Comparison of ENCODE assay signal across 22 cellular contexts in genomic region chr6:14723535-14724086, GRCh38.
A peak's percentile ranks its signal among the peaks of the same experiment; 100 is the strongest.
DNase-seq lines count a peak whose midpoint lies in the region; ATAC-seq lines count a peak whose summit lies in the region.
"Had no signal": no experiment of that assay in that cellular context is flagged by ENCODE, and none has a peak within 500 bp of the region (broad histone marks: within the 10 kb centered on the region; RNA-seq: fewer than 3 reads in every experiment).

No MANE protein-coding gene starts in this region.

- ATAC-seq in CD4-positive, CD25-positive, alpha-beta regulatory T cell (ENCODE audit: low read depth in 2 of 2): no peak
- ATAC-seq in activated T-helper 17 cell treated with anti-CD3 and anti-CD28 coated beads, Interleukin-2, amount 50 U/mL, for 72 hours (replicated peaks): no peak
- no peak for ATAC-seq in natural killer cell treated with Interleukin-12 subunit alpha and Interleukin-12 subunit beta and Interleukin-15 and Interleukin-18, amount 100 ng/mL, for 72 hours

- no peaks in the 10 kb centered on the region for H3K36me3 ChIP-seq in CD4-positive, CD25-positive, alpha-beta regulatory T cell (ENCODE audit: control insufficient read depth, insufficient read depth, low read length)
- H3K36me3 ChIP-seq: esophagus muscularis mucosa, left ventricle myocardium inferior, Peyer's patch, right lobe of liver had no signal

- peaks cover 0 to 40% (median 8%) of the 10 kb centered on the region in 4 donors for H3K4me1 Mint-ChIP-seq in CD4-positive, CD25-positive, alpha-beta regulatory T cell
- peaks cover 29% of the 10 kb centered on the region for H3K4me1 Mint-ChIP-seq in activated T-helper 17 cell treated with anti-CD3 and anti-CD28 coated beads, Interleukin-2, amount 50 U/mL, for 72 hours
- H3K4me1 Mint-ChIP-seq in natural killer cell treated with Interleukin-12 subunit alpha and Interleukin-12 subunit beta and Interleukin-15 and Interleukin-18, amount 100 ng/mL, for 72 hours (ENCODE audit: low read depth in 2 of 2): peaks cover 21 to 40% of the 10 kb centered on the region in 2 donors

- H3K4me3 ChIP-seq in CD4-positive, CD25-positive, alpha-beta regulatory T cell (ENCODE audit: low read depth, low read length): no peak overlapping the region
- H3K4me3 ChIP-seq: esophagus muscularis mucosa, GM23248, left ventricle myocardium inferior, Peyer's patch, right lobe of liver had no signal

- peak; percentile 0 for DNase-seq in activated CD4-positive, alpha-beta T cell treated with anti-CD3 and anti-CD28 coated beads for 48 hours
- no peak for DNase-seq in activated CD4-positive, alpha-beta T cell treated with anti-CD3 and anti-CD28 coated beads, Interleukin-2, amount 50 U/mL, for 4 hours
- DNase-seq in CD4-positive, CD25-positive, alpha-beta regulatory T cell: no peak
- no peak for DNase-seq in natural killer cell treated with Interleukin-12 subunit alpha and Interleukin-12 subunit beta and Interleukin-15 and Interleukin-18, amount 100 ng/mL, for 72 hours (ENCODE audit: low spot score)
- no peak for DNase-seq in HT-29 (ENCODE audit: low spot score)
- DNase-seq in activated CD8-positive, alpha-beta memory T cell treated with anti-CD3 and anti-CD28 coated beads for 24 hours: no peak
- no peak for DNase-seq in retina
- DNase-seq: activated gamma-delta T cell treated with Interleukin-2 at 50 U/mL for 16 hours; central memory CD4-positive, alpha-beta T cell; foreskin fibroblast; GM23248; IMR-90; left ventricle myocardium inferior; NCI-H446 treated with DMSO at 0.1 percent for 48 hours; NCI-H774; Peyer's patch; right lobe of liver; SHP77; stimulated activated CD4-positive, alpha-beta T cell treated with anti-CD3 and anti-CD28 coated beads, Interleukin-2, amount 100 ng/mL, for 48 hours had no signal

- H3K36me3 Mint-ChIP-seq in CD4-positive, CD25-positive, alpha-beta regulatory T cell: no peaks in the 10 kb centered on the region
- peaks cover 4% of the 10 kb centered on the region for H3K36me3 Mint-ChIP-seq in activated T-helper 17 cell treated with anti-CD3 and anti-CD28 coated beads, Interleukin-2, amount 50 U/mL, for 72 hours (ENCODE audit: low read depth)
- H3K36me3 Mint-ChIP-seq in natural killer cell treated with Interleukin-12 subunit alpha and Interleukin-12 subunit beta and Interleukin-15 and Interleukin-18, amount 100 ng/mL, for 72 hours: no peaks in the 10 kb centered on the region
- H3K36me3 Mint-ChIP-seq: type B pancreatic cell had no signal

- peak overlapping the region; percentile 6 to 28 (median 24) for H3K27ac Mint-ChIP-seq in CD4-positive, CD25-positive, alpha-beta regulatory T cell
- peak overlapping the region; percentile 78 for H3K27ac Mint-ChIP-seq in activated T-helper 17 cell treated with anti-CD3 and anti-CD28 coated beads, Interleukin-2, amount 50 U/mL, for 72 hours
- peak overlapping the region; percentile 19 to 69 for H3K27ac Mint-ChIP-seq in natural killer cell treated with Interleukin-12 subunit alpha and Interleukin-12 subunit beta and Interleukin-15 and Interleukin-18, amount 100 ng/mL, for 72 hours
- H3K27ac Mint-ChIP-seq: type B pancreatic cell had no signal

- no peaks in the 10 kb centered on the region for H3K4me1 ChIP-seq in CD4-positive, CD25-positive, alpha-beta regulatory T cell (ENCODE audit: control insufficient read depth, insufficient read depth, low read length, poor library complexity, severe bottlenecking)

- no peak overlapping the region for H3K4me3 Mint-ChIP-seq in CD4-positive, CD25-positive, alpha-beta regulatory T cell
- peak overlapping the region; percentile 46 for H3K4me3 Mint-ChIP-seq in activated T-helper 17 cell treated with anti-CD3 and anti-CD28 coated beads, Interleukin-2, amount 50 U/mL, for 72 hours
- no peak overlapping the region for H3K4me3 Mint-ChIP-seq in natural killer cell treated with Interleukin-12 subunit alpha and Interleukin-12 subunit beta and Interleukin-15 and Interleukin-18, amount 100 ng/mL, for 72 hours
- H3K4me3 Mint-ChIP-seq: type B pancreatic cell had no signal

- no peak overlapping the region for H3K27ac ChIP-seq in CD4-positive, CD25-positive, alpha-beta regulatory T cell (ENCODE audit: insufficient read depth, low read length, poor library complexity, severe bottlenecking)
- H3K27ac ChIP-seq: esophagus muscularis mucosa, GM23248, left ventricle myocardium inferior, right lobe of liver had no signal

- no peaks in the 10 kb centered on the region for H3K27me3 Mint-ChIP-seq in CD4-positive, CD25-positive, alpha-beta regulatory T cell
- no peaks in the 10 kb centered on the region for H3K27me3 Mint-ChIP-seq in activated T-helper 17 cell treated with anti-CD3 and anti-CD28 coated beads, Interleukin-2, amount 50 U/mL, for 72 hours
- H3K27me3 Mint-ChIP-seq in natural killer cell treated with Interleukin-12 subunit alpha and Interleukin-12 subunit beta and Interleukin-15 and Interleukin-18, amount 100 ng/mL, for 72 hours: no peaks in the 10 kb centered on the region
- H3K27me3 Mint-ChIP-seq: type B pancreatic cell had no signal

- no peaks in the 10 kb centered on the region for H3K27me3 ChIP-seq in CD4-positive, CD25-positive, alpha-beta regulatory T cell (ENCODE audit: control insufficient read depth, insufficient read depth, low read length)
- H3K27me3 ChIP-seq: esophagus muscularis mucosa, Peyer's patch, right lobe of liver had no signal

- H3K9me3 Mint-ChIP-seq in CD4-positive, CD25-positive, alpha-beta regulatory T cell: peaks cover 0 to 2% (median 0%) of the 10 kb centered on the region in 7 donors
- H3K9me3 Mint-ChIP-seq in activated T-helper 17 cell treated with anti-CD3 and anti-CD28 coated beads, Interleukin-2, amount 50 U/mL, for 72 hours: no peaks in the 10 kb centered on the region
- H3K9me3 Mint-ChIP-seq in natural killer cell treated with Interleukin-12 subunit alpha and Interleukin-12 subunit beta and Interleukin-15 and Interleukin-18, amount 100 ng/mL, for 72 hours: peaks cover 4% of the 10 kb centered on the region
- H3K9me3 Mint-ChIP-seq: type B pancreatic cell had no signal

- H3K9me3 ChIP-seq in CD4-positive, CD25-positive, alpha-beta regulatory T cell (ENCODE audit: control insufficient read depth in 2 of 2, low read length in 2 of 2): no peaks in the 10 kb centered on the region
- H3K9me3 ChIP-seq: esophagus muscularis mucosa, left ventricle myocardium inferior, Peyer's patch, right lobe of liver had no signal

Comparison
In these comparisons a context has a peak if more than half of its experiments do, and no peak if none do; other contexts are left out.
1. H3K27ac Mint-ChIP-seq: peak in every context shown above with its lines; median percentile 78 in activated T-helper 17 cell treated with anti-CD3 and anti-CD28 coated beads, Interleukin-2, amount 50 U/mL, for 72 hours; 44 in natural killer cell treated with Interleukin-12 subunit alpha and Interleukin-12 subunit beta and Interleukin-15 and Interleukin-18, amount 100 ng/mL, for 72 hours; 24 in CD4-positive, CD25-positive, alpha-beta regulatory T cell.